In the genomic region with DNA sequence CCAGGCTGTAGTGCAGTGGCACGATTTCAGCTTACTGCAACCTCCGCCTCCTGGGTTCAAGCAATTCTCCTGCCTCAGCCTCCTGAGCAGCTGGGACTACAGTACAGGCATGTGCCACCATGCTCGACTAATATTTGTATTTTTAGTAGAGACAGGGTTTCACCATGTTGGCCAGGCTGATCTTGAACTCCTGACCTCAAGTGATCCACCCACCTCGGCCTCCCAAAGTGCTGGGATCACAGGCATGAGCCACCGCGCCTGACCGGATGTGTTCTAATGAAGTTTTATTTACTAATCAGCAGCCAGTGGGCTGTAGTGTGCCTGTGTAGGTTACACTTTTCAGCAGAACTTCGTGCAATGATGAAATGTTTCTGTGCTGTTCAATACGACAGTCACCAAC, we compare ENCODE assay signal across 8 cellular contexts. TPM values are rescaled to one million over a fixed set of nuclear protein-coding genes. Genes with fewer than 3 reads are reported as not detected.
DNase-seq lines count a peak whose midpoint lies in the region; ATAC-seq and TF ChIP-seq lines count a peak whose summit lies in the region.
"Not testable (repeated sequence)": the region's sequence is repeated elsewhere in the genome, so short reads cannot be mapped to it uniquely, and the experiment has no call there.

No MANE protein-coding gene starts in this region.

- peaks cover 0 to 18% (median 0%) of the 10 kb centered on the region in 3 donors for H3K36me3 ChIP-seq in Peyer's patch
- H3K36me3 ChIP-seq in mammary epithelial cell (ENCODE audit: insufficient read depth, low read length): not testable (repeated sequence)
- peaks cover 0 to 32% (median 8%) of the 10 kb centered on the region in 9 donors for H3K36me3 ChIP-seq in heart left ventricle
- H3K36me3 ChIP-seq in lower lobe of right lung: peaks cover 42% of the 10 kb centered on the region
- peaks cover 0 to 33% (median 3%) of the 10 kb centered on the region in 4 donors for H3K36me3 ChIP-seq in upper lobe of left lung

- H3K27ac ChIP-seq in Peyer's patch (peak overlapping the region in 3 of 4 donors; percentile 62 to 77 (median 75)), mammary epithelial cell (ENCODE audit: insufficient read depth, low read depth, low read length) (peak overlapping the region; percentile 99), heart left ventricle (peak overlapping the region in 9 of 12 donors; percentile 7 to 83 (median 73)), lower lobe of right lung (peak overlapping the region; percentile 15), skin epidermis (peak overlapping the region in 17 of 21 experiments; percentile 3 to 84 (median 59)), upper lobe of left lung (peak overlapping the region; percentile 7 to 63 (median 34))

- not testable (repeated sequence) for H3K27me3 Mint-ChIP-seq in activated T-cell treated with anti-CD3 and anti-CD28 coated beads, Interleukin-2, amount 50 U/mL, for 24 hours

- not testable (repeated sequence) for H3K27me3 ChIP-seq in Peyer's patch; mammary epithelial cell (ENCODE audit: insufficient read depth, low read length); heart left ventricle; lower lobe of right lung (ENCODE audit: low read depth); upper lobe of left lung

- peak overlapping the region; percentile 76 for H3K4me3 Mint-ChIP-seq in activated T-cell treated with anti-CD3 and anti-CD28 coated beads, Interleukin-2, amount 50 U/mL, for 24 hours

- WGBS in mammary epithelial cell (ENCODE audit: low coverage, missing lambda C conversion rate): 97% methylated on average over 8 of the region's 9 CpGs
- 81 to 90% (median 88%) methylated on average over 9 of the region's 9 CpGs for WGBS in heart left ventricle, 4 donors
- 87 to 88% methylated on average over 9 of the region's 9 CpGs for WGBS in upper lobe of left lung, 2 donors

- TF ChIP-seq POLR2A in Peyer's patch (IDR thresholded peaks at IDR 0.05); heart left ventricle (IDR thresholded peaks at IDR 0.05); upper lobe of left lung (IDR thresholded peaks at IDR 0.05): not testable (repeated sequence)

- peak in 1 of 4 donors; percentile 3 for ATAC-seq in heart left ventricle
- ATAC-seq in lower lobe of right lung; upper lobe of left lung (ENCODE audit: low FRiP score in 2 of 2): not testable (repeated sequence)

- H3K4me3 ChIP-seq in Peyer's patch; mammary epithelial cell (replicated peaks in 1 of 3; ENCODE audit: insufficient read depth in 1 of 3, low read depth in 2 of 3, low read length in 3 of 3); heart left ventricle; lower lobe of right lung; skin epidermis; upper lobe of left lung: not testable (repeated sequence)

- H3K4me1 Mint-ChIP-seq in activated T-cell treated with anti-CD3 and anti-CD28 coated beads, Interleukin-2, amount 50 U/mL, for 24 hours (ENCODE audit: low read depth): peaks cover 62% of the 10 kb centered on the region

- not testable (repeated sequence) for BruUV-seq in mammary epithelial cell (replicated peaks; lab: Mats Ljungman, UMichigan)

- H2AFZ ChIP-seq in mammary epithelial cell (ENCODE audit: low read depth, low read length): not testable (repeated sequence)

- not testable (repeated sequence) for H3K4me2 ChIP-seq in mammary epithelial cell (ENCODE audit: insufficient read depth, low read depth, low read length)

- not testable (repeated sequence) for TF ChIP-seq EP300 in upper lobe of left lung (IDR thresholded peaks at IDR 0.05)

- peak; percentile 41 for DNase-seq in Daoy (ENCODE audit: low read depth)
- DNase-seq in Peyer's patch; activated T-cell treated with anti-CD3 and anti-CD28 coated beads, Interleukin-2, amount 50 U/mL, for 24 hours; mammary epithelial cell; heart left ventricle; lower lobe of right lung; upper lobe of left lung: not testable (repeated sequence)

- not testable (repeated sequence) for H4K20me1 ChIP-seq in mammary epithelial cell (ENCODE audit: insufficient read depth, low read length)

- intact Hi-C loops in mammary epithelial cell (cut with micrococcal nuclease): loop anchor here (1.0 kb wide), 2 partner anchors 27 to 36 kb away; partner anchors contain the start of gene LIMA1
- intact Hi-C loops in heart left ventricle (cut with DNase I); lower lobe of right lung (cut with DNase I): not testable (repeated sequence)

- H3K4me1 ChIP-seq in Peyer's patch (peaks cover 0 to 73% (median 1%) of the 10 kb centered on the region in 4 donors), mammary epithelial cell (ENCODE audit: insufficient read depth, low read length) (peaks cover 26% of the 10 kb centered on the region), heart left ventricle (peaks cover 0 to 63% (median 20%) of the 10 kb centered on the region in 12 donors), lower lobe of right lung (peaks cover 40% of the 10 kb centered on the region), upper lobe of left lung (peaks cover 9 to 21% (median 16%) of the 10 kb centered on the region in 4 donors)

- peaks cover 12% of the 10 kb centered on the region for H3K36me3 Mint-ChIP-seq in activated T-cell treated with anti-CD3 and anti-CD28 coated beads, Interleukin-2, amount 50 U/mL, for 24 hours (ENCODE audit: low read depth)

- dilution Hi-C loops in mammary epithelial cell (cut with HindIII; ENCODE audit: low sequenced_read_pairs): not testable (repeated sequence)

- H3K9ac ChIP-seq in mammary epithelial cell (ENCODE audit: insufficient read depth, low read length): not testable (repeated sequence)

- in situ Hi-C loops in mammary epithelial cell (cut with MboI; ENCODE audit: low sequenced_read_pairs in 2 of 2): not testable (repeated sequence)

- not testable (repeated sequence) for H3K9me3 Mint-ChIP-seq in activated T-cell treated with anti-CD3 and anti-CD28 coated beads, Interleukin-2, amount 50 U/mL, for 24 hours

- not testable (repeated sequence) for TF ChIP-seq CTCF in Peyer's patch (IDR thresholded peaks at IDR 0.05); mammary epithelial cell (conservative IDR thresholded peaks at IDR 0.05 in 1 of 2, IDR thresholded peaks at IDR 0.05 in 1 of 2; ENCODE audit: extremely low read depth in 1 of 2, insufficient read depth in 1 of 2, low read depth in 1 of 2, low read length in 2 of 2); heart left ventricle (IDR thresholded peaks at IDR 0.05); lower lobe of right lung (IDR thresholded peaks at IDR 0.05); upper lobe of left lung (IDR thresholded peaks at IDR 0.05)

- H3K27ac Mint-ChIP-seq in activated T-cell treated with anti-CD3 and anti-CD28 coated beads, Interleukin-2, amount 50 U/mL, for 24 hours: not testable (repeated sequence)

- CTCF ChIA-PET in mammary epithelial cell (lab: Charles Lee; ENCODE audit: low non-redundant PET): interaction anchor here (0.6 kb wide), 2 partner anchors 14 to 37 kb away, joined by 4 to 6 read pairs; no protein-coding TSS in a partner anchor

- not testable (repeated sequence) for H3K9me3 ChIP-seq in Peyer's patch; mammary epithelial cell (replicated peaks; ENCODE audit: insufficient read depth, low read length); heart left ventricle; lower lobe of right lung; upper lobe of left lung

- H3K79me2 ChIP-seq in mammary epithelial cell (ENCODE audit: insufficient read depth, low read length): not testable (repeated sequence)

RNA-seq across cellular contexts. Expression of gene LIMA1, which starts 35.7 kb away (rescaled TPM):
- 143 and 166 TPM in 2 replicates for total RNA-seq in Daoy (2014; rRNA removed; shearing (Covaris generic))
- total RNA-seq in Peyer's patch (100 to 1,000 TPM; 253 to 280 (median 274) TPM), mammary epithelial cell (100 to 1,000 TPM; 398 to 425 TPM), heart left ventricle (10 to 100 TPM; 12.7 to 38.8 (median 14.8) TPM), lower lobe of right lung (76.6 TPM), upper lobe of left lung (100 to 1,000 TPM in 1 of 6 donors, 10 to 100 TPM in 5; 55.2 to 126 (median 68.8) TPM)
- polyA plus RNA-seq in mammary epithelial cell (167 TPM), heart left ventricle (10 to 100 TPM; 11.6 to 13.1 TPM)
- 210 TPM for polyA minus RNA-seq in mammary epithelial cell

Comparison
In these comparisons a context has a peak if more than half of its experiments do, and no peak if none do; other contexts are left out.
1. H3K27ac ChIP-seq: peak in every context shown above with its lines; median percentile 99 in mammary epithelial cell; 75 in Peyer's patch; 73 in heart left ventricle; 59 in skin epidermis; 34 in upper lobe of left lung; 15 in lower lobe of right lung.